Comparison of ENCODE assay signal across 8 cellular contexts in the genomic region with DNA sequence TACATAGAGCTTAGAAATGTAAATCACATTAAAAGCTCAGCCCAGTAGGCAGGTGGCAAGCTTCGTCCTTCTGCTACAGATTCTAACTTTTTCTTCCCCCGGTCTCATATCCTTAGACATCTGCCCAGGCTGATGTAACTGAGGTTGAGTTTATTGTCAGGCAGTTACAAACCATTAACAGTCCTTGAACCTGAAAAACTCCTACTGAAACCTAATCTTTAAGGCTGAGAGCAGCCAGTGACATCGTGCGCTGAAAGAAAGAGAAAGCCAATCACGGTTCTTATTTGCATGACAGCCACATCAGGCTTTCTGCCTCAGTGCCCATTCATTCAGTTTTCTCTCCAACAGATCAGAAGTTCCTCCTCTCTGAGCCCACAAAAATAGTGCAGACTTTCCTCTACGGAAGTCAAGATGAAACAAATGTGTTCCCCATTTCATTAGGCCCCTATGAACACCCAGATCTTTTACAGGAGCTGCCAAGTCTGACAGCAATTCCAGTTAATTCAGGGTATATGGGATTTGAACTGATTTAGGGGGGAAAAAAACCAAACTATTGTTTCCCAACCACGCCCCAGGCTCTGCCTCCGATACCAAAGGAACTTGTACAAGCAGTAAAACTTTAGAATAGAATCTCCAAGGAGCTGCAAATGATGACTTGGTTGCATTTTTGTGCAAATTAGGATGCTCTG. TPM values are rescaled to one million over a fixed set of nuclear protein-coding genes. Genes with fewer than 3 reads are reported as not detected.
DNase-seq lines count a peak whose midpoint lies in the region; ATAC-seq and TF ChIP-seq lines count a peak whose summit lies in the region.

Gene NHSL1 (minus strand): TSS at position 192 of the 689 bp plus-strand sequence. CDS start 204 bp downstream, outside the sequence.

- peak; percentile 73 for ATAC-seq in mucosa of descending colon

- H3K9me3 ChIP-seq in HAP-1 (no peaks in the 10 kb centered on the region), mucosa of descending colon (no peaks in the 10 kb centered on the region)

- intact Hi-C loops in mucosa of descending colon (cut with DNase I, micrococcal nuclease): no loop called here

- no peaks in the 10 kb centered on the region for H3K27me3 Mint-ChIP-seq in endothelial cell (ENCODE audit: unreplicated experiment)

- no peaks in the 10 kb centered on the region for H3K36me3 Mint-ChIP-seq in endothelial cell (ENCODE audit: low read depth, unreplicated experiment)

- peaks cover 45% of the 10 kb centered on the region for H3K4me1 Mint-ChIP-seq in endothelial cell (ENCODE audit: unreplicated experiment)

- peaks cover 24% of the 10 kb centered on the region for H3K4me1 ChIP-seq in HAP-1
- peaks cover 33% of the 10 kb centered on the region for H3K4me1 ChIP-seq in mucosa of descending colon (ENCODE audit: low read depth)

- no peak within 1 kb of the TSS for H3K4me3 Mint-ChIP-seq in endothelial cell (ENCODE audit: unreplicated experiment)

- H3K36me3 ChIP-seq in HAP-1 (replicated peaks) (peaks cover 7% of the 10 kb centered on the region), mucosa of descending colon (ENCODE audit: low read depth) (no peaks in the 10 kb centered on the region)

- no peaks in the 10 kb centered on the region for H3K9me3 Mint-ChIP-seq in endothelial cell (ENCODE audit: unreplicated experiment)

- in situ Hi-C loops in HAP-1 (cut with MboI; ENCODE audit: low sequenced_read_pairs): no loop called here

- H3K4me3 ChIP-seq in GM12865 (ENCODE audit: low read depth, low read length) (no peak within 1 kb of the TSS), HAP-1 (peak within 1 kb of the TSS; percentile 37), mucosa of descending colon (peak within 1 kb of the TSS; percentile 12)

- DNase-seq in GM12865 (ENCODE audit: low read depth): peak; percentile 58
- peak; percentile 77 to 95 for DNase-seq in HAP-1 (ENCODE audit: low spot score in 2 of 2)
- peak; percentile 22 for DNase-seq in NCI-H1436 treated with DMSO at 0.1 percent for 48 hours (lab: John Stamatoyannopoulos, UW)
- DNase-seq in endothelial cell (ENCODE audit: low spot score): no peak
- peak in 1 of 3 donors; percentile 70 for DNase-seq in mucosa of descending colon
- DNase-seq in foreskin melanocyte: no peak
- DNase-seq in DMS114 treated with DMSO at 0.1 percent for 48 hours (lab: John Stamatoyannopoulos, UW; ENCODE audit: unreplicated experiment): no peak
- DNase-seq in activated effector memory CD4-positive, alpha-beta T cell treated with Interleukin-2 at 50 U/mL for 16 hours: no peak

- H3K27me3 ChIP-seq in HAP-1 (ENCODE audit: low read depth): no peaks in the 10 kb centered on the region

- TF ChIP-seq CTCF in GM12865 (IDR thresholded peaks at IDR 0.05; ENCODE audit: insufficient read depth, low read depth, low read length, missing control alignments) (no peak), endothelial cell (IDR thresholded peaks at IDR 0.05; ENCODE audit: unreplicated experiment) (no peak), mucosa of descending colon (IDR thresholded peaks at IDR 0.05) (no peak)

- H3K27ac Mint-ChIP-seq in endothelial cell (ENCODE audit: unreplicated experiment): peak within 1 kb of the TSS; percentile 80

RNA-seq across cellular contexts. Expression of gene NHSL1, which starts in this region (rescaled TPM):
- total RNA-seq in endothelial cell (ENCODE audit: unreplicated experiment) (72.3 TPM), mucosa of descending colon (100 to 1,000 TPM in 2 of 3 donors, 10 to 100 TPM in 1; 53.1 to 155 (median 107) TPM)

Comparison
In these comparisons a context has a peak if more than half of its experiments do, and no peak if none do; other contexts are left out.
1. DNase-seq: peak in GM12865 (single experiment), HAP-1 (2 of 2) and NCI-H1436 treated with DMSO at 0.1 percent for 48 hours (single experiment); none in endothelial cell (single experiment), foreskin melanocyte (single experiment), DMS114 treated with DMSO at 0.1 percent for 48 hours (single experiment) and activated effector memory CD4-positive, alpha-beta T cell treated with Interleukin-2 at 50 U/mL for 16 hours (single experiment).